In the genomic region with DNA sequence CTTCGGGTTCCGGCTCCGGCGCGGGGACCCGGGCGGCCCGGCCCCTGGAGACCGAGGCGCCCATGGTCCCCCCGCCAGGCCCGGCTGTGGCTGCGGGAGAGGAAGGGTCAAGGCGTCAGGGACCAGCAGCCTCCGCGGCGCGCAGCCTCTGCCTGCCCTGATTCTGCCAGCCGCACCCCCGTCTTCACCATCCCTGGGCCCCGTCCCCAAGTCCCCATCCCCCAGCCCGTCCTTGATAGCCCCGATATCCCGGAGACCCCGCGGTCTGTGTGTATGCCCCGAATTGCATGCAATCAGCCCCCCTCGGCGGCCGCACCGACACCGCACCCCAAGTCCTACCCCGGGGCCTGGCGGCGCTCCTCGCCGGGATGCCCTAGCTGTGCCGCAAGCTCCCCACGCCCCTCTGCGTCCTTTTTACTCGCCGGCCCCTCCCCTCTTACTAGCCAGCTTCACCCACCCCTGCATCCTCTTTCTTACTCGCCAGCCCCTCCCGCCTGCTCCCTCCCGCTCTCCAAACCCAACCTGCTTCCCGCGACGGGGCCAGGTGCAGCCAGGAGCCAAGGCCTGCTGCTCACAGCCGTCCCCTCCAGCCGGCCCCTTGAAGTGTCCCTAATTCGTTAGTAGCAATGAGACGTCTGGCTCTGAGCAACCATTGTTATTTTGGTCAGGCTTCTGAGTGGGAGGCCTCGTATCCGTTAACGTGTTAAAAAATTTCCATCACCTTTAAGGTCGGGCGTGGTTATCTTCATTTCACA, we compare ENCODE assay signal across 8 cellular contexts. TPM values are rescaled to one million over a fixed set of nuclear protein-coding genes. Genes with fewer than 3 reads are reported as not detected.
A peak's percentile ranks its signal among the peaks of the same experiment; 100 is the strongest.
DNase-seq lines count a peak whose midpoint lies in the region; ATAC-seq, FAIRE-seq and TF ChIP-seq lines count a peak whose summit lies in the region.

A gene with protein sequence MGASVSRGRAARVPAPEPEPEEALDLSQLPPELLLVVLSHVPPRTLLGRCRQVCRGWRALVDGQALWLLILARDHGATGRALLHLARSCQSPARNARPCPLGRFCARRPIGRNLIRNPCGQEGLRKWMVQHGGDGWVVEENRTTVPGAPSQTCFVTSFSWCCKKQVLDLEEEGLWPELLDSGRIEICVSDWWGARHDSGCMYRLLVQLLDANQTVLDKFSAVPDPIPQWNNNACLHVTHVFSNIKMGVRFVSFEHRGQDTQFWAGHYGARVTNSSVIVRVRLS (minus strand): TSS at position 386 of the 755 bp plus-strand sequence. CDS start 322 bp downstream, at position 64.

- peak within 1 kb of the TSS; percentile 97 for H2AFZ ChIP-seq in astrocyte (ENCODE audit: low read depth, low read length)

- H3K4me2 ChIP-seq in astrocyte (ENCODE audit: low read length): peak within 1 kb of the TSS; percentile 97

- peak within 1 kb of the TSS; percentile 62 for H3K27ac Mint-ChIP-seq in astrocyte (ENCODE audit: unreplicated experiment)
- H3K27ac Mint-ChIP-seq in progenitor cell of endocrine pancreas: no peak within 1 kb of the TSS

- peak within 1 kb of the TSS; percentile 50 for H3K9ac ChIP-seq in astrocyte (ENCODE audit: low read length)

- no peaks in the 10 kb centered on the region for H4K20me1 ChIP-seq in astrocyte (ENCODE audit: insufficient read depth, low read length)

- H3K4me3 ChIP-seq in astrocyte (ENCODE audit: insufficient read depth, low read depth, low read length): peak within 1 kb of the TSS; percentile 68

- ATAC-seq in HG02588 (IDR thresholded peaks at IDR 0.05; ENCODE audit: unreplicated experiment): no peak

- FAIRE-seq in astrocyte (lab: Jason Lieb, UNC): no peak

- peaks cover 16% of the 10 kb centered on the region for H3K4me1 ChIP-seq in astrocyte (ENCODE audit: insufficient read depth, low read length)

- H3K4me3 Mint-ChIP-seq in astrocyte (ENCODE audit: unreplicated experiment): peak within 1 kb of the TSS; percentile 81
- peak within 1 kb of the TSS; percentile 73 for H3K4me3 Mint-ChIP-seq in progenitor cell of endocrine pancreas (ENCODE audit: low read depth)

- no peaks in the 10 kb centered on the region for H3K27me3 ChIP-seq in astrocyte (ENCODE audit: insufficient read depth, low read length)

- H3K9me3 ChIP-seq in astrocyte (ENCODE audit: insufficient read depth, low read depth, low read length): no peaks in the 10 kb centered on the region

- TF ChIP-seq CTCF in GM13976 (IDR thresholded peaks at IDR 0.05; ENCODE audit: borderline replicate concordance, control extremely low read depth, extremely low read depth, insufficient read depth, missing control alignments) (no peak), astrocyte (IDR thresholded peaks at IDR 0.05; ENCODE audit: insufficient read depth, low read depth, low read length) (no peak), progenitor cell of endocrine pancreas (IDR thresholded peaks at IDR 0.05; ENCODE audit: unreplicated experiment) (no peak)

- DNase-seq in GM13976 (ENCODE audit: low spot score) (peak; percentile 44), NCI-H2227 (lab: John Stamatoyannopoulos, UW; ENCODE audit: unreplicated experiment) (peak; percentile 94), astrocyte (ENCODE audit: low read depth) (no peak), hypothalamus (lab: John Stamatoyannopoulos, UW) (peak in 47 of 51 donors; percentile 11 to 77 (median 53)), progenitor cell of endocrine pancreas (ENCODE audit: low spot score, unreplicated experiment) (peak; percentile 15), COR-L47 (lab: John Stamatoyannopoulos, UW) (no peak)
- no peak for DNase-seq in effector CD8-positive, alpha-beta T cell (lab: John Stamatoyannopoulos, UW)

- H3K4me1 Mint-ChIP-seq in astrocyte (ENCODE audit: low read depth, unreplicated experiment): no peaks in the 10 kb centered on the region
- H3K4me1 Mint-ChIP-seq in progenitor cell of endocrine pancreas (ENCODE audit: low read depth): peaks cover 2% of the 10 kb centered on the region

- in situ Hi-C loops in GM13976 (cut with MboI; ENCODE audit: low sequenced_read_pairs, unreplicated experiment): no loop called here

- H3K36me3 ChIP-seq in astrocyte (ENCODE audit: insufficient read depth, low read length): no peaks in the 10 kb centered on the region

- H3K27ac ChIP-seq in astrocyte (ENCODE audit: low read depth, low read length): no peak within 1 kb of the TSS

- H3K27me3 Mint-ChIP-seq in astrocyte (ENCODE audit: low read depth, unreplicated experiment): peaks cover 4% of the 10 kb centered on the region
- peaks cover 3% of the 10 kb centered on the region for H3K27me3 Mint-ChIP-seq in progenitor cell of endocrine pancreas

- H3K36me3 Mint-ChIP-seq in astrocyte (ENCODE audit: low read depth, unreplicated experiment) (peaks cover 5% of the 10 kb centered on the region), progenitor cell of endocrine pancreas (ENCODE audit: insufficient read depth) (peaks cover 6% of the 10 kb centered on the region)

- no peaks in the 10 kb centered on the region for H3K79me2 ChIP-seq in astrocyte (ENCODE audit: insufficient read depth, low read length)

- H3K9me3 Mint-ChIP-seq in astrocyte (ENCODE audit: unreplicated experiment): peaks cover 3% of the 10 kb centered on the region
- peaks cover 3% of the 10 kb centered on the region for H3K9me3 Mint-ChIP-seq in progenitor cell of endocrine pancreas (ENCODE audit: low read depth)

RNA-seq across cellular contexts. Expression of the gene that starts here (rescaled TPM):
- total RNA-seq in astrocyte (4.1 and 7.1 TPM in 2 replicates), progenitor cell of endocrine pancreas (10.3 and 14.6 TPM in 2 replicates)

Comparison
In these comparisons a context has a peak if more than half of its experiments do, and no peak if none do; other contexts are left out.
1. DNase-seq: peak in GM13976 (single experiment), NCI-H2227 (single experiment), hypothalamus (47 of 51) and progenitor cell of endocrine pancreas (single experiment); none in astrocyte (single experiment), effector CD8-positive, alpha-beta T cell (single experiment) and COR-L47 (single experiment).